19 cellular contexts compared by ENCODE assay signal in genomic region chr3:8246070-8246469, GRCh38.
DNase-seq lines count a peak whose midpoint lies in the region; ATAC-seq and TF ChIP-seq lines count a peak whose summit lies in the region.
"Had no signal": no experiment of that assay in that cellular context is flagged by ENCODE, and none has a peak within 500 bp of the region (broad histone marks: within the 10 kb centered on the region; RNA-seq: fewer than 3 reads in every experiment).

No MANE protein-coding gene starts in this region.

- no peaks in the 10 kb centered on the region for H3K27me3 ChIP-seq in esophagus muscularis mucosa
- H3K27me3 ChIP-seq: BLaER1 had no signal

- intact Hi-C loops in esophagus muscularis mucosa (cut with DNase I): no loop called here

- TF ChIP-seq POLR2A in esophagus muscularis mucosa (IDR thresholded peaks at IDR 0.05; ENCODE audit: low read depth): no peak

- no peaks in the 10 kb centered on the region for H3K36me3 Mint-ChIP-seq in activated naive CD4-positive, alpha-beta T cell treated with anti-CD3 and anti-CD28 coated beads, Interleukin-2, amount 10 ng/mL, durations not matched to agents 7 days and 5 days
- no peaks in the 10 kb centered on the region for H3K36me3 Mint-ChIP-seq in nephron (ENCODE audit: low read depth)
- H3K36me3 Mint-ChIP-seq: CD14-positive monocyte; CD4-positive, alpha-beta memory T cell had no signal

- H3K4me1 Mint-ChIP-seq in activated naive CD4-positive, alpha-beta T cell treated with anti-CD3 and anti-CD28 coated beads, Interleukin-2, amount 10 ng/mL, durations not matched to agents 7 days and 5 days: no peaks in the 10 kb centered on the region
- peaks cover 5% of the 10 kb centered on the region for H3K4me1 Mint-ChIP-seq in nephron
- H3K4me1 Mint-ChIP-seq: CD14-positive monocyte; CD4-positive, alpha-beta memory T cell had no signal

- H3K4me3 Mint-ChIP-seq in activated naive CD4-positive, alpha-beta T cell treated with anti-CD3 and anti-CD28 coated beads, Interleukin-2, amount 10 ng/mL, durations not matched to agents 7 days and 5 days: no peak overlapping the region
- no peak overlapping the region for H3K4me3 Mint-ChIP-seq in nephron
- H3K4me3 Mint-ChIP-seq: CD14-positive monocyte; CD4-positive, alpha-beta memory T cell had no signal

- TF ChIP-seq CTCF in nephron (IDR thresholded peaks at IDR 0.05; ENCODE audit: unreplicated experiment in 3 of 3) (no peak), esophagus muscularis mucosa (IDR thresholded peaks at IDR 0.05) (no peak)

- TF ChIP-seq EP300 in esophagus muscularis mucosa (IDR thresholded peaks at IDR 0.05): no peak

- H3K4me3 ChIP-seq in esophagus muscularis mucosa: no peak overlapping the region
- H3K4me3 ChIP-seq: BLaER1, GM12878, GM23248, HAP-1 had no signal

- CTCF ChIA-PET in activated naive CD4-positive, alpha-beta T cell treated with anti-CD3 and anti-CD28 coated beads, Interleukin-2, amount 10 ng/mL, durations not matched to agents 7 days and 5 days (lab: Charles Lee): no interaction called here

- H3K9me3 ChIP-seq in esophagus muscularis mucosa: peaks cover 0 to 16% (median 4%) of the 10 kb centered on the region in 4 donors
- H3K9me3 ChIP-seq: HAP-1 had no signal

- H3K27ac Mint-ChIP-seq in activated naive CD4-positive, alpha-beta T cell treated with anti-CD3 and anti-CD28 coated beads, Interleukin-2, amount 10 ng/mL, durations not matched to agents 7 days and 5 days: peak overlapping the region; percentile 40
- H3K27ac Mint-ChIP-seq in nephron: peak overlapping the region; percentile 51 to 86 (median 79)
- H3K27ac Mint-ChIP-seq: CD14-positive monocyte; CD4-positive, alpha-beta memory T cell had no signal

- H3K27ac ChIP-seq in esophagus muscularis mucosa (replicated peaks in 1 of 4): no peak overlapping the region
- H3K27ac ChIP-seq: BLaER1, GM23248 had no signal

- 51% methylated on average over 2 of the region's 2 CpGs for WGBS in esophagus muscularis mucosa

- H3K36me3 ChIP-seq in esophagus muscularis mucosa: no peaks in the 10 kb centered on the region
- H3K36me3 ChIP-seq: BLaER1, HAP-1 had no signal

- no peaks in the 10 kb centered on the region for H3K27me3 Mint-ChIP-seq in activated naive CD4-positive, alpha-beta T cell treated with anti-CD3 and anti-CD28 coated beads, Interleukin-2, amount 10 ng/mL, durations not matched to agents 7 days and 5 days
- H3K27me3 Mint-ChIP-seq in nephron (ENCODE audit: low read depth): no peaks in the 10 kb centered on the region

- no peaks in the 10 kb centered on the region for H3K4me1 ChIP-seq in esophagus muscularis mucosa
- H3K4me1 ChIP-seq: BLaER1, HAP-1 had no signal

- no peaks in the 10 kb centered on the region for H3K9me3 Mint-ChIP-seq in activated naive CD4-positive, alpha-beta T cell treated with anti-CD3 and anti-CD28 coated beads, Interleukin-2, amount 10 ng/mL, durations not matched to agents 7 days and 5 days
- H3K9me3 Mint-ChIP-seq in nephron: peaks cover 31% of the 10 kb centered on the region

- ATAC-seq in HG02610 (IDR thresholded peaks at IDR 0.05; ENCODE audit: unreplicated experiment): no peak
- ATAC-seq: GM12878 had no signal

- no peak for DNase-seq in activated naive CD4-positive, alpha-beta T cell treated with anti-CD3 and anti-CD28 coated beads, Interleukin-2, amount 10 ng/mL, durations not matched to agents 7 days and 5 days
- no peak for DNase-seq in activated naive CD4-positive, alpha-beta T cell (lab: John Stamatoyannopoulos, UW)
- DNase-seq in kidney tubule cell (ENCODE audit: low spot score): peak; percentile 11
- DNase-seq in MV-4-11 (lab: John Stamatoyannopoulos, UW): no peak
- no peak for DNase-seq in esophagus muscularis mucosa (ENCODE audit: extremely low spot score)
- DNase-seq: 8988T; CD4-positive, alpha-beta memory T cell; COR-L47; DMS 273 treated with DMSO at 0.1 percent for 48 hours; DMS53; DND-41; EL; GM23248 had no signal
